Comparison of ENCODE assay signal across 14 cellular contexts in genomic region chr10:62861507-62861906, GRCh38.
"Had no signal": no experiment of that assay in that cellular context is flagged by ENCODE, and none has a peak within 500 bp of the region (broad histone marks: within the 10 kb centered on the region; RNA-seq: fewer than 3 reads in every experiment).

No MANE protein-coding gene starts in this region.

- H3K27ac Mint-ChIP-seq: memory B cell; progenitor cell of endocrine pancreas; stimulated activated memory B cell treated with anti-CD40 and anti-IgM and Interleukin-4, amounts not matched to agents 10 μg/mL and 1 μg/mL and 100 μg/mL, for 72 hours; T-helper 2 cell treated with Interferon-gamma antibody and Interleukin-4, amounts not matched to agents 5 μg/mL and 100 μg/mL, for 36 hours; WTC11 had no signal

- H3K27me3 ChIP-seq: thyroid gland had no signal

- H3K9me3 ChIP-seq: thyroid gland had no signal

- H3K27ac ChIP-seq: coronary artery, SK-N-MC, thyroid gland had no signal

- H3K4me3 Mint-ChIP-seq: memory B cell; stimulated activated memory B cell treated with anti-CD40 and anti-IgM and Interleukin-4, amounts not matched to agents 10 μg/mL and 1 μg/mL and 100 μg/mL, for 72 hours; T-helper 2 cell treated with Interferon-gamma antibody and Interleukin-4, amounts not matched to agents 5 μg/mL and 100 μg/mL, for 36 hours; WTC11 had no signal

- H3K36me3 Mint-ChIP-seq: memory B cell; stimulated activated memory B cell treated with anti-CD40 and anti-IgM and Interleukin-4, amounts not matched to agents 10 μg/mL and 1 μg/mL and 100 μg/mL, for 72 hours; WTC11 had no signal

- H3K27me3 Mint-ChIP-seq: stimulated activated memory B cell treated with anti-CD40 and anti-IgM and Interleukin-4, amounts not matched to agents 10 μg/mL and 1 μg/mL and 100 μg/mL, for 72 hours had no signal

- FAIRE-seq: TTC549 had no signal

- H3K36me3 ChIP-seq: thyroid gland had no signal

- H3K4me1 ChIP-seq: thyroid gland had no signal

- H3K4me3 ChIP-seq: coronary artery, SK-N-MC, thyroid gland had no signal

- DNase-seq: activated CD4-positive, alpha-beta T cell treated with anti-CD3 and anti-CD28 coated beads for 4 hours; activated naive CD4-positive, alpha-beta T cell; aorta; left ventricle myocardium superior; stimulated activated CD4-positive, alpha-beta T cell treated with anti-CD3 and anti-CD28 coated beads, Interleukin-4, amount 100 ng/mL, for 1 hour had no signal

- H3K9me3 Mint-ChIP-seq: memory B cell, WTC11 had no signal

- ATAC-seq: left ventricle myocardium superior; stimulated activated memory B cell treated with anti-CD40 and anti-IgM and Interleukin-4, amounts not matched to agents 10 μg/mL and 1 μg/mL and 100 μg/mL, for 72 hours had no signal
